Comparison of ENCODE assay signal across 3 cellular contexts in the genomic region with DNA sequence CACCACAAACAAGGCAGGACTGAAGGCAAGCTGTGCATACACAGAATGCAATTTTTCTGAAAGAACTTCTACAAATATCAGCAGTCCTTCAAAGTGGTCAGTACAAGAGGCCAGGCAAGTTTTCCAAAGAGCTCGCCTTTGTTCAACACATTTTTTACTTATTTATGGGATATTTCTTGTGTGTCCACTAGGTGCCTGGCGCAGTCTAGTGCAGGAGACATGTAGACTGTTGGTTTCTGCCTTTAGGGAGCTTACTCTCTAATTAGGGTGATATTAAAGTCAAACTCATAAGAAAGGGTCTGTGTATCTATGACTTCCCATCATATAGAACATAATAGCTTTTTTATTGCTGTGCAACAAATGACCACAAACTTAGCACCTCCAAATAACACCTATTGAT.
TF ChIP-seq lines count a peak whose summit lies in the region.

No MANE protein-coding gene starts in this region.

TF ChIP-seq in HCT116, 20 proteins besides CTCF, POLR2A, EP300 and RAD21:
- TF ChIP-seq SP1 (IDR thresholded peaks at IDR 0.05; ENCODE audit: low read depth) = no peak
- TF ChIP-seq, protein P1, sequence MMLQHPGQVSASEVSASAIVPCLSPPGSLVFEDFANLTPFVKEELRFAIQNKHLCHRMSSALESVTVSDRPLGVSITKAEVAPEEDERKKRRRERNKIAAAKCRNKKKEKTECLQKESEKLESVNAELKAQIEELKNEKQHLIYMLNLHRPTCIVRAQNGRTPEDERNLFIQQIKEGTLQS (IDR thresholded peaks at IDR 0.05) = no peak
- no peak for TF ChIP-seq FOSL1 (IDR thresholded peaks at IDR 0.05; ENCODE audit: low read depth)
- no peak for TF ChIP-seq EGR1 (IDR thresholded peaks at IDR 0.05; ENCODE audit: low read depth)
- no peak for TF ChIP-seq ELF1 (IDR thresholded peaks at IDR 0.05; ENCODE audit: borderline replicate concordance, low read depth)
- no peak for TF ChIP-seq TCF7L2 (IDR thresholded peaks at IDR 0.05; ENCODE audit: borderline replicate concordance, extremely low read depth, insufficient read depth, insufficient read length)
- TF ChIP-seq ZFX (IDR thresholded peaks at IDR 0.05) = no peak
- TF ChIP-seq SRF (IDR thresholded peaks at IDR 0.05; ENCODE audit: low read depth) = no peak
- TF ChIP-seq CEBPB (IDR thresholded peaks at IDR 0.05; ENCODE audit: low read depth) = no peak
- TF ChIP-seq POLR2AphosphoS5 (IDR thresholded peaks at IDR 0.05; ENCODE audit: low read depth, low read length) = no peak
TF ChIP-seq in HCT116: peak in this region for 0.

TF ChIP-seq in K562, 482 proteins besides CTCF, POLR2A, EP300 and RAD21:
- TF ChIP-seq RBM34 (IDR thresholded peaks at IDR 0.05; ENCODE audit: borderline replicate concordance, insufficient read depth, low read length) (no peak), ZBTB33 (CRISPR knock-in tag; IDR thresholded peaks at IDR 0.05) (peak; percentile 86), SP1 (CRISPR knock-in tag; IDR thresholded peaks at IDR 0.05) (0 out of 2 replicates have a peak, but pooled peaks have one; percentile 19)

TF ChIP-seq in GM23338, 12 proteins besides CTCF, POLR2A, EP300 and RAD21:
- TF ChIP-seq, protein P2, sequence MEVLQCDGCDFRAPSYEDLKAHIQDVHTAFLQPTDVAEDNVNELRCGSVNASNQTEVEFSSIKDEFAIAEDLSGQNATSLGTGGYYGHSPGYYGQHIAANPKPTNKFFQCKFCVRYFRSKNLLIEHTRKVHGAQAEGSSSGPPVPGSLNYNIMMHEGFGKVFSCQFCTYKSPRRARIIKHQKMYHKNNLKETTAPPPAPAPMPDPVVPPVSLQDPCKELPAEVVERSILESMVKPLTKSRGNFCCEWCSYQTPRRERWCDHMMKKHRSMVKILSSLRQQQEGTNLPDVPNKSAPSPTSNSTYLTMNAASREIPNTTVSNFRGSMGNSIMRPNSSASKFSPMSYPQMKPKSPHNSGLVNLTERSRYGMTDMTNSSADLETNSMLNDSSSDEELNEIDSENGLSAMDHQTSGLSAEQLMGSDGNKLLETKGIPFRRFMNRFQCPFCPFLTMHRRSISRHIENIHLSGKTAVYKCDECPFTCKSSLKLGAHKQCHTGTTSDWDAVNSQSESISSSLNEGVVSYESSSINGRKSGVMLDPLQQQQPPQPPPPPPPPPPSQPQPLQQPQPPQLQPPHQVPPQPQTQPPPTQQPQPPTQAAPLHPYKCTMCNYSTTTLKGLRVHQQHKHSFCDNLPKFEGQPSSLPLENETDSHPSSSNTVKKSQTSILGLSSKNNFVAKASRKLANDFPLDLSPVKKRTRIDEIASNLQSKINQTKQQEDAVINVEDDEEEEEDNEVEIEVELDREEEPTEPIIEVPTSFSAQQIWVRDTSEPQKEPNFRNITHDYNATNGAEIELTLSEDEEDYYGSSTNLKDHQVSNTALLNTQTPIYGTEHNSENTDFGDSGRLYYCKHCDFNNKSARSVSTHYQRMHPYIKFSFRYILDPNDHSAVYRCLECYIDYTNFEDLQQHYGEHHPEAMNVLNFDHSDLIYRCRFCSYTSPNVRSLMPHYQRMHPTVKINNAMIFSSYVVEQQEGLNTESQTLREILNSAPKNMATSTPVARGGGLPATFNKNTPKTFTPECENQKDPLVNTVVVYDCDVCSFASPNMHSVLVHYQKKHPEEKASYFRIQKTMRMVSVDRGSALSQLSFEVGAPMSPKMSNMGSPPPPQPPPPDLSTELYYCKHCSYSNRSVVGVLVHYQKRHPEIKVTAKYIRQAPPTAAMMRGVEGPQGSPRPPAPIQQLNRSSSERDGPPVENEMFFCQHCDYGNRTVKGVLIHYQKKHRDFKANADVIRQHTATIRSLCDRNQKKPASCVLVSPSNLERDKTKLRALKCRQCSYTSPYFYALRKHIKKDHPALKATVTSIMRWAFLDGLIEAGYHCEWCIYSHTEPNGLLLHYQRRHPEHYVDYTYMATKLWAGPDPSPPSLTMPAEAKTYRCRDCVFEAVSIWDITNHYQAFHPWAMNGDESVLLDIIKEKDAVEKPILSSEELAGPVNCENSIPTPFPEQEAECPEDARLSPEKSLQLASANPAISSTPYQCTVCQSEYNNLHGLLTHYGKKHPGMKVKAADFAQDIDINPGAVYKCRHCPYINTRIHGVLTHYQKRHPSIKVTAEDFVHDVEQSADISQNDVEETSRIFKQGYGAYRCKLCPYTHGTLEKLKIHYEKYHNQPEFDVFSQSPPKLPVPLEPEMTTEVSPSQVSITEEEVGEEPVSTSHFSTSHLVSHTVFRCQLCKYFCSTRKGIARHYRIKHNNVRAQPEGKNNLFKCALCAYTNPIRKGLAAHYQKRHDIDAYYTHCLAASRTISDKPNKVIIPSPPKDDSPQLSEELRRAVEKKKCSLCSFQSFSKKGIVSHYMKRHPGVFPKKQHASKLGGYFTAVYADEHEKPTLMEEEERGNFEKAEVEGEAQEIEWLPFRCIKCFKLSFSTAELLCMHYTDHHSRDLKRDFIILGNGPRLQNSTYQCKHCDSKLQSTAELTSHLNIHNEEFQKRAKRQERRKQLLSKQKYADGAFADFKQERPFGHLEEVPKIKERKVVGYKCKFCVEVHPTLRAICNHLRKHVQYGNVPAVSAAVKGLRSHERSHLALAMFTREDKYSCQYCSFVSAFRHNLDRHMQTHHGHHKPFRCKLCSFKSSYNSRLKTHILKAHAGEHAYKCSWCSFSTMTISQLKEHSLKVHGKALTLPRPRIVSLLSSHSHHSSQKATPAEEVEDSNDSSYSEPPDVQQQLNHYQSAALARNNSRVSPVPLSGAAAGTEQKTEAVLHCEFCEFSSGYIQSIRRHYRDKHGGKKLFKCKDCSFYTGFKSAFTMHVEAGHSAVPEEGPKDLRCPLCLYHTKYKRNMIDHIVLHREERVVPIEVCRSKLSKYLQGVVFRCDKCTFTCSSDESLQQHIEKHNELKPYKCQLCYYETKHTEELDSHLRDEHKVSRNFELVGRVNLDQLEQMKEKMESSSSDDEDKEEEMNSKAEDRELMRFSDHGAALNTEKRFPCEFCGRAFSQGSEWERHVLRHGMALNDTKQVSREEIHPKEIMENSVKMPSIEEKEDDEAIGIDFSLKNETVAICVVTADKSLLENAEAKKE (CRISPR knock-in tag; IDR thresholded peaks at IDR 0.05) = no peak
- no peak for TF ChIP-seq STAT1 (IDR thresholded peaks at IDR 0.05; ENCODE audit: unreplicated experiment)
- TF ChIP-seq EZH2 (IDR thresholded peaks at IDR 0.05; ENCODE audit: low read depth, unreplicated experiment) = no peak
- no peak for TF ChIP-seq ZNF114 (CRISPR knock-in tag; IDR thresholded peaks at IDR 0.05)
- no peak for TF ChIP-seq ZNF331 (CRISPR knock-in tag; IDR thresholded peaks at IDR 0.05; ENCODE audit: low read depth)
- TF ChIP-seq JUNB (IDR thresholded peaks at IDR 0.05; ENCODE audit: unreplicated experiment) = no peak
- no peak for TF ChIP-seq ETS1 (IDR thresholded peaks at IDR 0.05)
- TF ChIP-seq EZH2phosphoT487 (IDR thresholded peaks at IDR 0.05; ENCODE audit: unreplicated experiment) = no peak
- TF ChIP-seq POLR2AphosphoS5 (IDR thresholded peaks at IDR 0.05; ENCODE audit: low read depth) = no peak
- TF ChIP-seq, protein P3, sequence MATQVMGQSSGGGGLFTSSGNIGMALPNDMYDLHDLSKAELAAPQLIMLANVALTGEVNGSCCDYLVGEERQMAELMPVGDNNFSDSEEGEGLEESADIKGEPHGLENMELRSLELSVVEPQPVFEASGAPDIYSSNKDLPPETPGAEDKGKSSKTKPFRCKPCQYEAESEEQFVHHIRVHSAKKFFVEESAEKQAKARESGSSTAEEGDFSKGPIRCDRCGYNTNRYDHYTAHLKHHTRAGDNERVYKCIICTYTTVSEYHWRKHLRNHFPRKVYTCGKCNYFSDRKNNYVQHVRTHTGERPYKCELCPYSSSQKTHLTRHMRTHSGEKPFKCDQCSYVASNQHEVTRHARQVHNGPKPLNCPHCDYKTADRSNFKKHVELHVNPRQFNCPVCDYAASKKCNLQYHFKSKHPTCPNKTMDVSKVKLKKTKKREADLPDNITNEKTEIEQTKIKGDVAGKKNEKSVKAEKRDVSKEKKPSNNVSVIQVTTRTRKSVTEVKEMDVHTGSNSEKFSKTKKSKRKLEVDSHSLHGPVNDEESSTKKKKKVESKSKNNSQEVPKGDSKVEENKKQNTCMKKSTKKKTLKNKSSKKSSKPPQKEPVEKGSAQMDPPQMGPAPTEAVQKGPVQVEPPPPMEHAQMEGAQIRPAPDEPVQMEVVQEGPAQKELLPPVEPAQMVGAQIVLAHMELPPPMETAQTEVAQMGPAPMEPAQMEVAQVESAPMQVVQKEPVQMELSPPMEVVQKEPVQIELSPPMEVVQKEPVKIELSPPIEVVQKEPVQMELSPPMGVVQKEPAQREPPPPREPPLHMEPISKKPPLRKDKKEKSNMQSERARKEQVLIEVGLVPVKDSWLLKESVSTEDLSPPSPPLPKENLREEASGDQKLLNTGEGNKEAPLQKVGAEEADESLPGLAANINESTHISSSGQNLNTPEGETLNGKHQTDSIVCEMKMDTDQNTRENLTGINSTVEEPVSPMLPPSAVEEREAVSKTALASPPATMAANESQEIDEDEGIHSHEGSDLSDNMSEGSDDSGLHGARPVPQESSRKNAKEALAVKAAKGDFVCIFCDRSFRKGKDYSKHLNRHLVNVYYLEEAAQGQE (IDR thresholded peaks at IDR 0.05; ENCODE audit: unreplicated experiment) = no peak
- no peak for TF ChIP-seq CREB1 (CRISPR knock-in tag; IDR thresholded peaks at IDR 0.05; ENCODE audit: low read depth)
